Comparison of ENCODE assay signal across 8 cellular contexts in the genomic region with DNA sequence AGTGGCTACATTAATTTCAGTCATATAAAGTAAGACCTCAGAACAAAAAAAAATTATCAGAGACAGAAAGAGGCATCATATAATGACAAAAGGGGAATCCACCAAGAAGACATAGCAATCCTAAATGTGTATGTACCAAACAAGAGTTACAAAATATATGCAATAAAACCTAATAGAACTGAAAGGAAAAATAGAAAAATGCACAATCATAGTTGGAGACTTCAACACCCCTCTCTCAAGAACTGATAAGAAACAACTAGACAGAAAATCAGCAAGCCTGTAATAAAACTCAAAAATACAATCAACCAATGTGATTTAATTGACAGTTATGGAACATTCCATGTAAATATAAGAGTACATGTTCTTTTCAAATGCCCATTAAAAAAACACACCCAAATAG.
"Had no signal": no experiment of that assay in that cellular context is flagged by ENCODE, and none has a peak within 500 bp of the region (broad histone marks: within the 10 kb centered on the region; RNA-seq: fewer than 3 reads in every experiment).

No MANE protein-coding gene starts in this region.

- DNase-seq: GDM1, GF-D8 had no signal

- ATAC-seq: GM12878 had no signal

- H3K4me3 ChIP-seq: GM12878 had no signal

- FAIRE-seq: G401.6, GM12878, GM12891, GM12892, GM18507, GM19239 had no signal
